17 cellular contexts compared by ENCODE assay signal in genomic region chr11:132365650-132366049, GRCh38.
DNase-seq lines count a peak whose midpoint lies in the region; ATAC-seq and TF ChIP-seq lines count a peak whose summit lies in the region.
"Had no signal": no experiment of that assay in that cellular context is flagged by ENCODE, and none has a peak within 500 bp of the region (broad histone marks: within the 10 kb centered on the region; RNA-seq: fewer than 3 reads in every experiment).

No MANE protein-coding gene starts in this region.

- no peak overlapping the region for H3K4me3 Mint-ChIP-seq in activated T-helper 1 cell treated with anti-CD3 and anti-CD28 coated beads, Interleukin-12 subunit alpha, Interleukin-12 subunit beta, Interleukin-2, Interleukin-4 antibody, amounts not matched to agents 30 ng/mL and 10 ng/mL and 1 ng/mL, durations not matched to agents 14 hours and 24 hours and 36 hours
- H3K4me3 Mint-ChIP-seq in mesothelial cell of epicardium (no peak overlapping the region), H9 (no peak overlapping the region)
- H3K4me3 Mint-ChIP-seq: CD4-positive, alpha-beta memory T cell; GM23338; HFFc6 had no signal

- no peaks in the 10 kb centered on the region for H3K23me2 ChIP-seq in H9 (ENCODE audit: insufficient read length, low read depth, low read length, poor library complexity, severe bottlenecking)

- H3K27me3 ChIP-seq in foreskin keratinocyte: no peaks in the 10 kb centered on the region
- H3K27me3 ChIP-seq in H9 (ENCODE audit: insufficient read depth, low read length): no peaks in the 10 kb centered on the region

- no peak overlapping the region for H4K91ac ChIP-seq in H9 (ENCODE audit: insufficient read length, low read depth, low read length)

- H2AK5ac ChIP-seq in H9 (ENCODE audit: insufficient read length, low read length): no peak overlapping the region

- no peak overlapping the region for H2AFZ ChIP-seq in H9 (ENCODE audit: low read length)
- H2AFZ ChIP-seq: GM23338 had no signal

- ATAC-seq in foreskin keratinocyte: peak; percentile 50
- ATAC-seq: GM23338 had no signal

- H2BK15ac ChIP-seq in H9 (ENCODE audit: low read depth, low read length): no peak overlapping the region

- H4K20me1 ChIP-seq in H9 (ENCODE audit: control insufficient read depth, insufficient read depth, insufficient read length): no peaks in the 10 kb centered on the region

- TF ChIP-seq CTCF in foreskin keratinocyte (conservative IDR thresholded peaks at IDR 0.05) (no peak), mesothelial cell of epicardium (IDR thresholded peaks at IDR 0.05; ENCODE audit: unreplicated experiment) (no peak), H9 (conservative IDR thresholded peaks at IDR 0.05) (no peak)

- H4K5ac ChIP-seq in H9 (ENCODE audit: insufficient read length, low read depth, low read length): no peak overlapping the region

- no peak overlapping the region for H2BK12ac ChIP-seq in H9 (ENCODE audit: insufficient read length, low read depth, low read length)

- H3K9me3 Mint-ChIP-seq in activated T-helper 1 cell treated with anti-CD3 and anti-CD28 coated beads, Interleukin-12 subunit alpha, Interleukin-12 subunit beta, Interleukin-2, Interleukin-4 antibody, amounts not matched to agents 30 ng/mL and 10 ng/mL and 1 ng/mL, durations not matched to agents 14 hours and 24 hours and 36 hours: peaks cover 6% of the 10 kb centered on the region
- H3K9me3 Mint-ChIP-seq in mesothelial cell of epicardium (peaks cover 11% of the 10 kb centered on the region), H9 (no peaks in the 10 kb centered on the region; a peak in 1 of 5 replicates)
- H3K9me3 Mint-ChIP-seq: GM23338, HFFc6 had no signal

- H2BK5ac ChIP-seq in H9 (ENCODE audit: insufficient read length, low read length): no peak overlapping the region

- H3K27me3 Mint-ChIP-seq in activated T-helper 1 cell treated with anti-CD3 and anti-CD28 coated beads, Interleukin-12 subunit alpha, Interleukin-12 subunit beta, Interleukin-2, Interleukin-4 antibody, amounts not matched to agents 30 ng/mL and 10 ng/mL and 1 ng/mL, durations not matched to agents 14 hours and 24 hours and 36 hours (ENCODE audit: insufficient read depth): no peaks in the 10 kb centered on the region
- H3K27me3 Mint-ChIP-seq in mesothelial cell of epicardium (ENCODE audit: low read depth) (peaks cover 23% of the 10 kb centered on the region), H9 (ENCODE audit: low read depth) (peaks cover 2% of the 10 kb centered on the region; the same call in 1 of the 2 replicates)

- DNase-seq in ELR (ENCODE audit: low read depth): peak; percentile 12
- peak; percentile 28 for DNase-seq in RKO (ENCODE audit: low spot score)
- peak in 1 of 2 donors; percentile 20 for DNase-seq in foreskin keratinocyte
- no peak for DNase-seq in activated T-helper 1 cell treated with anti-CD3 and anti-CD28 coated beads, Interleukin-12 subunit alpha, Interleukin-12 subunit beta, Interleukin-2, Interleukin-4 antibody, amounts not matched to agents 30 ng/mL and 10 ng/mL and 1 ng/mL, durations not matched to agents 14 hours and 24 hours and 36 hours (ENCODE audit: low spot score)
- no peak for DNase-seq in mesothelial cell of epicardium (ENCODE audit: low spot score in 2 of 2, unreplicated experiment in 2 of 2)
- no peak for DNase-seq in H9
- DNase-seq: C1 segment of cervical spinal cord; Calu3; CD4-positive, alpha-beta memory T cell; COR-L47; DMS153; DND-41; EL; GF-D8; HFFc6 had no signal

- H3K4me1 ChIP-seq in foreskin keratinocyte (no peaks in the 10 kb centered on the region), H9 (ENCODE audit: insufficient read depth, low read length) (no peaks in the 10 kb centered on the region)
- H3K4me1 ChIP-seq: HAP-1 had no signal

- intact Hi-C loops in activated T-helper 1 cell treated with anti-CD3 and anti-CD28 coated beads, Interleukin-12 subunit alpha, Interleukin-12 subunit beta, Interleukin-2, Interleukin-4 antibody, amounts not matched to agents 30 ng/mL and 10 ng/mL and 1 ng/mL, durations not matched to agents 14 hours and 24 hours and 36 hours (cut with micrococcal nuclease): no loop called here

- no peak overlapping the region for H3K27ac Mint-ChIP-seq in activated T-helper 1 cell treated with anti-CD3 and anti-CD28 coated beads, Interleukin-12 subunit alpha, Interleukin-12 subunit beta, Interleukin-2, Interleukin-4 antibody, amounts not matched to agents 30 ng/mL and 10 ng/mL and 1 ng/mL, durations not matched to agents 14 hours and 24 hours and 36 hours
- H3K27ac Mint-ChIP-seq in mesothelial cell of epicardium: no peak overlapping the region
- no peak overlapping the region for H3K27ac Mint-ChIP-seq in H9
- H3K27ac Mint-ChIP-seq: CD4-positive, alpha-beta memory T cell; GM23338; HFFc6 had no signal

- no peak overlapping the region for H4K8ac ChIP-seq in H9 (replicated peaks; ENCODE audit: insufficient read length, low read depth, low read length)

- no peak overlapping the region for H3K18ac ChIP-seq in H9 (ENCODE audit: insufficient read length, low read depth, low read length)

- no peak overlapping the region for H3K27ac ChIP-seq in foreskin keratinocyte
- H3K27ac ChIP-seq in H9 (ENCODE audit: insufficient read length, low read depth, low read length): no peak overlapping the region

- H2BK20ac ChIP-seq in H9 (ENCODE audit: low read depth, low read length, poor library complexity, severe bottlenecking): no peak overlapping the region

- H3K4me1 Mint-ChIP-seq in activated T-helper 1 cell treated with anti-CD3 and anti-CD28 coated beads, Interleukin-12 subunit alpha, Interleukin-12 subunit beta, Interleukin-2, Interleukin-4 antibody, amounts not matched to agents 30 ng/mL and 10 ng/mL and 1 ng/mL, durations not matched to agents 14 hours and 24 hours and 36 hours (ENCODE audit: low read depth): no peaks in the 10 kb centered on the region
- H3K4me1 Mint-ChIP-seq in mesothelial cell of epicardium (no peaks in the 10 kb centered on the region), H9 (peaks cover 4 to 6% of the 10 kb centered on the region in 2 experiments)
- H3K4me1 Mint-ChIP-seq: GM23338 had no signal

- H3K9me3 ChIP-seq in H9 (ENCODE audit: control insufficient read depth, low read depth, low read length): no peaks in the 10 kb centered on the region
- H3K9me3 ChIP-seq: HAP-1 had no signal

- no peak overlapping the region for H3T11ph ChIP-seq in H9 (ENCODE audit: low read length)

- no peak overlapping the region for H3K56ac ChIP-seq in H9 (ENCODE audit: insufficient read length, low read depth, low read length)

- no peak overlapping the region for H2BK120ac ChIP-seq in H9 (ENCODE audit: low read depth, low read length, poor library complexity, severe bottlenecking)

- H3K79me2 ChIP-seq in H9 (ENCODE audit: insufficient read depth, low read length): no peaks in the 10 kb centered on the region

- H3K9ac ChIP-seq in H9 (ENCODE audit: extremely low read depth, insufficient read length, low read length): no peak overlapping the region

- no peaks in the 10 kb centered on the region for H3K79me1 ChIP-seq in H9 (ENCODE audit: insufficient read depth, low read depth, low read length, poor library complexity, severe bottlenecking)

- no peak overlapping the region for H3K23ac ChIP-seq in H9 (ENCODE audit: insufficient read length, low read depth, low read length)

- H3K4me2 ChIP-seq in H9 (ENCODE audit: insufficient read depth, insufficient read length, low read length): no peak overlapping the region
- H3K4me2 ChIP-seq: GM23338 had no signal

- no peaks in the 10 kb centered on the region for H3K36me3 Mint-ChIP-seq in activated T-helper 1 cell treated with anti-CD3 and anti-CD28 coated beads, Interleukin-12 subunit alpha, Interleukin-12 subunit beta, Interleukin-2, Interleukin-4 antibody, amounts not matched to agents 30 ng/mL and 10 ng/mL and 1 ng/mL, durations not matched to agents 14 hours and 24 hours and 36 hours (ENCODE audit: low read depth)
- H3K36me3 Mint-ChIP-seq in mesothelial cell of epicardium (no peaks in the 10 kb centered on the region), H9 (ENCODE audit: insufficient read depth in 1 of 3, low read depth in 3 of 3) (no peaks in the 10 kb centered on the region)
- H3K36me3 Mint-ChIP-seq: CD4-positive, alpha-beta memory T cell had no signal

- no CpG with 5 or more reads among the region's 3 CpGs for WGBS in H9 (ENCODE audit: extremely low coverage, insufficient read length, low lambda C conversion rate)

- no peak overlapping the region for H3K14ac ChIP-seq in H9 (ENCODE audit: insufficient read depth, low read length)

- H3K4ac ChIP-seq in H9 (ENCODE audit: low read depth, low read length): no peak overlapping the region

Comparison
In these comparisons a context has a peak if more than half of its experiments do, and no peak if none do; other contexts are left out.
1. DNase-seq: peak in ELR (single experiment) and RKO (single experiment); none in activated T-helper 1 cell treated with anti-CD3 and anti-CD28 coated beads, Interleukin-12 subunit alpha, Interleukin-12 subunit beta, Interleukin-2, Interleukin-4 antibody, amounts not matched to agents 30 ng/mL and 10 ng/mL and 1 ng/mL, durations not matched to agents 14 hours and 24 hours and 36 hours (single experiment), mesothelial cell of epicardium (0 of 2) and H9 (single experiment).